9 cellular contexts compared by ENCODE assay signal in the genomic region with DNA sequence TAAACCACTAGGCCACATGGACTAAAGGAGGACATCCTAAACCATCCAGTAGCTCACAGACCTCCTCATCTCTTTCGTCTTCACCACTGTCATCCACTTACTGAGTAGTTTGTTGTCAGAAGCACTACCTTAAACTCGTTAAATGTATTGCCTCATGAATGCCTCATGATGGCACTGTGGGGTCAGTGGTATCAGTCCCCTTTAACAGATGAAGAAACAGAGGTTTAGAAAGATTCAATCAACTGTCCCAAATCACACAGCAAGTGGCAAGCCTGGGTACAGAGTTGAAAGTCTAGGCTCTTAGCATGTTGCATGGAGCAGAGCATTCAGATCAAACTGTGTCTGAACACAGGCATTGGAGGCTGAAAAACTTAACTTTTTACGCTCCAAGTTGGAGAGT.
DNase-seq lines count a peak whose midpoint lies in the region; ATAC-seq, FAIRE-seq and TF ChIP-seq lines count a peak whose summit lies in the region.
"Had no signal": no experiment of that assay in that cellular context is flagged by ENCODE, and none has a peak within 500 bp of the region (broad histone marks: within the 10 kb centered on the region; RNA-seq: fewer than 3 reads in every experiment).

No MANE protein-coding gene starts in this region.

- no peak overlapping the region for H3K4me3 ChIP-seq in coronary artery
- H3K4me3 ChIP-seq: left lung had no signal

- FAIRE-seq in GM18507 (lab: Jason Lieb, UNC), result peak; percentile 64

- intact Hi-C loops in sciatic nerve (cut with DNase I), result no loop called here

- H3K27ac ChIP-seq in C4-2B (no peak overlapping the region), coronary artery (no peak overlapping the region)
- H3K27ac ChIP-seq: left lung had no signal

- ATAC-seq in esophagus mucosa (peak; percentile 36), sciatic nerve (no peak), GM21717 (IDR thresholded peaks at IDR 0.05; ENCODE audit: unreplicated experiment) (no peak)
- ATAC-seq: left lung had no signal

- peak; percentile 52 for TF ChIP-seq CTCF in C4-2B (conservative IDR thresholded peaks at IDR 0.05)
- no peak for TF ChIP-seq CTCF in coronary artery (IDR thresholded peaks at IDR 0.05)

- DNase-seq in GM18507 (ENCODE audit: extremely low spot score, insufficient read length, low read depth) (peak; percentile 8), NCI-H82 treated with DMSO at 0.1 percent for 48 hours (lab: John Stamatoyannopoulos, UW; ENCODE audit: unreplicated experiment) (peak; percentile 21), COLO829 (ENCODE audit: low spot score) (no peak), coronary artery (ENCODE audit: low spot score) (no peak), sciatic nerve (ENCODE audit: low spot score) (no peak)
- DNase-seq: left lung had no signal

Comparison
In these comparisons a context has a peak if more than half of its experiments do, and no peak if none do; other contexts are left out.
1. DNase-seq: peak in GM18507 (single experiment) and NCI-H82 treated with DMSO at 0.1 percent for 48 hours (single experiment); none in COLO829 (single experiment), coronary artery (single experiment) and sciatic nerve (single experiment).